ENCODE assay signal across 2 cellular contexts in genomic region chr12:109147954-109148353, GRCh38.
TF ChIP-seq lines count a peak whose summit lies in the region.

No MANE protein-coding gene starts in this region.

TF ChIP-seq in GM23338, 12 proteins besides CTCF, POLR2A, EP300 and RAD21 (continued from another document):
- TF ChIP-seq CREB1 (CRISPR knock-in tag; IDR thresholded peaks at IDR 0.05; ENCODE audit: low read depth) = no peak
- TF ChIP-seq ZNF462 (CRISPR knock-in tag; IDR thresholded peaks at IDR 0.05) = no peak
- TF ChIP-seq, protein P1, sequence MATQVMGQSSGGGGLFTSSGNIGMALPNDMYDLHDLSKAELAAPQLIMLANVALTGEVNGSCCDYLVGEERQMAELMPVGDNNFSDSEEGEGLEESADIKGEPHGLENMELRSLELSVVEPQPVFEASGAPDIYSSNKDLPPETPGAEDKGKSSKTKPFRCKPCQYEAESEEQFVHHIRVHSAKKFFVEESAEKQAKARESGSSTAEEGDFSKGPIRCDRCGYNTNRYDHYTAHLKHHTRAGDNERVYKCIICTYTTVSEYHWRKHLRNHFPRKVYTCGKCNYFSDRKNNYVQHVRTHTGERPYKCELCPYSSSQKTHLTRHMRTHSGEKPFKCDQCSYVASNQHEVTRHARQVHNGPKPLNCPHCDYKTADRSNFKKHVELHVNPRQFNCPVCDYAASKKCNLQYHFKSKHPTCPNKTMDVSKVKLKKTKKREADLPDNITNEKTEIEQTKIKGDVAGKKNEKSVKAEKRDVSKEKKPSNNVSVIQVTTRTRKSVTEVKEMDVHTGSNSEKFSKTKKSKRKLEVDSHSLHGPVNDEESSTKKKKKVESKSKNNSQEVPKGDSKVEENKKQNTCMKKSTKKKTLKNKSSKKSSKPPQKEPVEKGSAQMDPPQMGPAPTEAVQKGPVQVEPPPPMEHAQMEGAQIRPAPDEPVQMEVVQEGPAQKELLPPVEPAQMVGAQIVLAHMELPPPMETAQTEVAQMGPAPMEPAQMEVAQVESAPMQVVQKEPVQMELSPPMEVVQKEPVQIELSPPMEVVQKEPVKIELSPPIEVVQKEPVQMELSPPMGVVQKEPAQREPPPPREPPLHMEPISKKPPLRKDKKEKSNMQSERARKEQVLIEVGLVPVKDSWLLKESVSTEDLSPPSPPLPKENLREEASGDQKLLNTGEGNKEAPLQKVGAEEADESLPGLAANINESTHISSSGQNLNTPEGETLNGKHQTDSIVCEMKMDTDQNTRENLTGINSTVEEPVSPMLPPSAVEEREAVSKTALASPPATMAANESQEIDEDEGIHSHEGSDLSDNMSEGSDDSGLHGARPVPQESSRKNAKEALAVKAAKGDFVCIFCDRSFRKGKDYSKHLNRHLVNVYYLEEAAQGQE (IDR thresholded peaks at IDR 0.05; ENCODE audit: unreplicated experiment) = no peak
- no peak for TF ChIP-seq POLR2AphosphoS5 (IDR thresholded peaks at IDR 0.05; ENCODE audit: low read depth)
- TF ChIP-seq NANOG (IDR thresholded peaks at IDR 0.05; ENCODE audit: borderline replicate concordance) = no peak
- TF ChIP-seq ZNF331 (CRISPR knock-in tag; IDR thresholded peaks at IDR 0.05; ENCODE audit: low read depth) = no peak
- TF ChIP-seq EZH2phosphoT487 (IDR thresholded peaks at IDR 0.05; ENCODE audit: unreplicated experiment) = no peak
- TF ChIP-seq ZNF114 (CRISPR knock-in tag; IDR thresholded peaks at IDR 0.05) = no peak
- TF ChIP-seq JUNB (IDR thresholded peaks at IDR 0.05; ENCODE audit: unreplicated experiment) = no peak
- no peak for TF ChIP-seq EZH2 (IDR thresholded peaks at IDR 0.05; ENCODE audit: low read depth, unreplicated experiment)

TF ChIP-seq in SK-N-SH treated with all-trans-retinoic acid at 6 μM for 48 hours, 23 proteins besides CTCF, POLR2A, EP300 and RAD21 (continued from another document):
- no peak for TF ChIP-seq PATZ1 (CRISPR knock-in tag; IDR thresholded peaks at IDR 0.05; ENCODE audit: borderline replicate concordance)
- no peak for TF ChIP-seq CSDC2 (CRISPR knock-in tag; IDR thresholded peaks at IDR 0.05)
- no peak for TF ChIP-seq TOX (CRISPR knock-in tag; IDR thresholded peaks at IDR 0.05; ENCODE audit: borderline replicate concordance)
- TF ChIP-seq ZNF565 (CRISPR knock-in tag; conservative IDR thresholded peaks at IDR 0.05; ENCODE audit: low read depth) = no peak
